Comparison of ENCODE assay signal across 18 cellular contexts in genomic region chr5:14771195-14771594, GRCh38.
"Had no signal": no experiment of that assay in that cellular context is flagged by ENCODE, and none has a peak within 500 bp of the region (broad histone marks: within the 10 kb centered on the region; RNA-seq: fewer than 3 reads in every experiment).

No MANE protein-coding gene starts in this region.

- H3K27ac ChIP-seq: esophagus squamous epithelium, gastroesophageal sphincter, suprapubic skin, thyroid gland, upper lobe of left lung, uterus had no signal

- H3K27me3 ChIP-seq: esophagus squamous epithelium, gastroesophageal sphincter, suprapubic skin, thyroid gland, upper lobe of left lung, uterus had no signal

- H3K4me3 ChIP-seq: esophagus squamous epithelium, gastroesophageal sphincter, smooth muscle cell, suprapubic skin, thyroid gland, upper lobe of left lung, uterus had no signal

- H3K27me3 Mint-ChIP-seq: naive thymus-derived CD4-positive, alpha-beta T cell had no signal

- H3K36me3 ChIP-seq: esophagus squamous epithelium, thyroid gland, upper lobe of left lung, uterus had no signal

- H3K27ac Mint-ChIP-seq: naive thymus-derived CD4-positive, alpha-beta T cell; nephron progenitor cell had no signal

- H3K9me3 Mint-ChIP-seq: naive thymus-derived CD4-positive, alpha-beta T cell; nephron progenitor cell had no signal

- H3K4me2 ChIP-seq: smooth muscle cell had no signal

- DNase-seq: dermis blood vessel endothelial cell; esophagus squamous epithelium; foreskin fibroblast; glutamatergic neuron; islet precursor cell; mammary epithelial cell; naive thymus-derived CD4-positive, alpha-beta T cell; nephron progenitor cell; right cardiac atrium; stimulated activated CD4-positive, alpha-beta T cell treated with anti-CD3 and anti-CD28 coated beads, Interleukin-2, amount 100 ng/mL, for 48 hours; stimulated activated naive CD4-positive, alpha-beta T cell treated with Interleukin-2 at 50 U/mL for 16 hours; thyroid gland; upper lobe of left lung; uterus had no signal

- H3K4me1 ChIP-seq: suprapubic skin, uterus had no signal

- ATAC-seq: gastroesophageal sphincter; left lobe of liver; naive thymus-derived CD4-positive, alpha-beta T cell; right cardiac atrium had no signal

- H3K9me3 ChIP-seq: esophagus squamous epithelium, gastroesophageal sphincter, suprapubic skin, thyroid gland, upper lobe of left lung, uterus had no signal

- H3K4me3 Mint-ChIP-seq: naive thymus-derived CD4-positive, alpha-beta T cell; nephron progenitor cell had no signal
